ENCODE assay signal across 8 cellular contexts in genomic region chr18:3623769-3624545, GRCh38.
A peak's percentile ranks its signal among the peaks of the same experiment; 100 is the strongest.
DNase-seq lines count a peak whose midpoint lies in the region; ATAC-seq and TF ChIP-seq lines count a peak whose summit lies in the region.

No MANE protein-coding gene starts in this region.

- ATAC-seq in GM18867 (IDR thresholded peaks at IDR 0.05; ENCODE audit: unreplicated experiment): no peak

- peak overlapping the region; percentile 79 for H3K27ac Mint-ChIP-seq in activated naive CD4-positive, alpha-beta T cell treated with anti-CD3 and anti-CD28 coated beads, Interleukin-2, amount 50 U/mL, for 24 hours
- no peak overlapping the region for H3K27ac Mint-ChIP-seq in glutamatergic neuron (ENCODE audit: unreplicated experiment)
- peak overlapping the region; percentile 97 for H3K27ac Mint-ChIP-seq in progenitor cell of endocrine pancreas

- H3K27me3 Mint-ChIP-seq in activated naive CD4-positive, alpha-beta T cell treated with anti-CD3 and anti-CD28 coated beads, Interleukin-2, amount 50 U/mL, for 24 hours: no peaks in the 10 kb centered on the region
- H3K27me3 Mint-ChIP-seq in glutamatergic neuron (ENCODE audit: unreplicated experiment) (no peaks in the 10 kb centered on the region), progenitor cell of endocrine pancreas (peaks cover 12% of the 10 kb centered on the region)

- DNase-seq in AG20443 (ENCODE audit: low spot score): peak; percentile 84
- peak; percentile 68 for DNase-seq in HuH-7.5 (ENCODE audit: low spot score)
- DNase-seq in glutamatergic neuron: peak; percentile 20
- DNase-seq in progenitor cell of endocrine pancreas (ENCODE audit: low spot score, unreplicated experiment): peak; percentile 19
- DNase-seq in NCI-H1048 (lab: John Stamatoyannopoulos, UW): no peak
- DNase-seq in GM20000 (ENCODE audit: low spot score): no peak

- peaks cover 37% of the 10 kb centered on the region for H3K4me1 Mint-ChIP-seq in activated naive CD4-positive, alpha-beta T cell treated with anti-CD3 and anti-CD28 coated beads, Interleukin-2, amount 50 U/mL, for 24 hours
- H3K4me1 Mint-ChIP-seq in glutamatergic neuron (ENCODE audit: low read depth, unreplicated experiment): peaks cover 9% of the 10 kb centered on the region
- H3K4me1 Mint-ChIP-seq in progenitor cell of endocrine pancreas (ENCODE audit: low read depth): peaks cover 34% of the 10 kb centered on the region

- peak overlapping the region; percentile 56 for H3K4me3 Mint-ChIP-seq in activated naive CD4-positive, alpha-beta T cell treated with anti-CD3 and anti-CD28 coated beads, Interleukin-2, amount 50 U/mL, for 24 hours
- peak overlapping the region; percentile 39 for H3K4me3 Mint-ChIP-seq in glutamatergic neuron (ENCODE audit: unreplicated experiment)
- peak overlapping the region; percentile 0 for H3K4me3 Mint-ChIP-seq in progenitor cell of endocrine pancreas (ENCODE audit: low read depth)

- no peaks in the 10 kb centered on the region for H3K36me3 Mint-ChIP-seq in activated naive CD4-positive, alpha-beta T cell treated with anti-CD3 and anti-CD28 coated beads, Interleukin-2, amount 50 U/mL, for 24 hours
- no peaks in the 10 kb centered on the region for H3K36me3 Mint-ChIP-seq in glutamatergic neuron (ENCODE audit: unreplicated experiment)
- no peaks in the 10 kb centered on the region for H3K36me3 Mint-ChIP-seq in progenitor cell of endocrine pancreas (ENCODE audit: insufficient read depth)

- TF ChIP-seq CTCF in glutamatergic neuron (IDR thresholded peaks at IDR 0.05; ENCODE audit: partially characterized antibody, unreplicated experiment) (no peak), progenitor cell of endocrine pancreas (IDR thresholded peaks at IDR 0.05; ENCODE audit: unreplicated experiment) (no peak), GM20000 (IDR thresholded peaks at IDR 0.05; ENCODE audit: extremely low read depth, missing control alignments) (no peak)

- H3K9me3 Mint-ChIP-seq in activated naive CD4-positive, alpha-beta T cell treated with anti-CD3 and anti-CD28 coated beads, Interleukin-2, amount 50 U/mL, for 24 hours: no peaks in the 10 kb centered on the region
- H3K9me3 Mint-ChIP-seq in glutamatergic neuron (ENCODE audit: unreplicated experiment) (peaks cover 1% of the 10 kb centered on the region), progenitor cell of endocrine pancreas (ENCODE audit: low read depth) (no peaks in the 10 kb centered on the region)

Comparison
In these comparisons a context has a peak if more than half of its experiments do, and no peak if none do; other contexts are left out.
1. DNase-seq: peak in AG20443 (single experiment), HuH-7.5 (single experiment), glutamatergic neuron (single experiment) and progenitor cell of endocrine pancreas (single experiment); none in NCI-H1048 (single experiment) and GM20000 (single experiment).
2. H3K4me3 Mint-ChIP-seq: peak in every context shown above with its lines; median percentile 56 in activated naive CD4-positive, alpha-beta T cell treated with anti-CD3 and anti-CD28 coated beads, Interleukin-2, amount 50 U/mL, for 24 hours; 39 in glutamatergic neuron; 0 in progenitor cell of endocrine pancreas.